ENCODE assay signal across 23 cellular contexts in the genomic region with DNA sequence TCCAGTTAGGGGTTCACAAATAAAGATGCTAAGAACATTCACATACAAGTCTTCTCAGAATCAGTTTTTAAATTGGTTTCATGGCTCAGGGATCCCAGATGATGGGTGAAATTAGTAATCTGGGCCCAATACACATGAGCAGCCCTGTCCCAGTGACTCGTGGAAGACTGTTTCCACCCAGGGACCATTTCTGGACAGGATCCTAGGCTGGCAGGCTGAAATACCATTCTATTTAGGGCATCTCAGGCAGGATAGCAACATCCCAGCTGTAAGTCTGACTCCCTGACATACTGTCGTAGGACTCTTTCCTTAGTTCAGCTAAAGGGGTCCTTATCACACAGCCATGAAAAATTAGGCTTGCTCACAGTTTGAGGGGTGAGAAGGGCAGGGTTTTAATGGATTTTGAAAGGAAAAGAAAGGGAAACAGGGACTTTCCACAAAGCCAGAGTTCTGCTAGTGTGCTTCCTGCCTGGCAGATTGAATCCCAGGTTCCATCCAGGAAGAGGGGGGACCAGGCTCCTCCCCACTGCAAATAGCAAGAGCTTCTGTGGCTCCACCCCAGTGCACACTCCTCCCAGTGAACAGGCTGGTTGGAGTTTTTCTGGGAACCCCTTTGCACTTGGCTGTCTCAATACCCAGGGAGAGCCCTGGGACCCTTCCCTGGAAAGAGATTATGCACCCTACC. TPM values are rescaled to one million over a fixed set of nuclear protein-coding genes. Genes with fewer than 3 reads are reported as not detected.
DNase-seq lines count a peak whose midpoint lies in the region; ATAC-seq and TF ChIP-seq lines count a peak whose summit lies in the region.
"Had no signal": no experiment of that assay in that cellular context is flagged by ENCODE, and none has a peak within 500 bp of the region (broad histone marks: within the 10 kb centered on the region; RNA-seq: fewer than 3 reads in every experiment).

No MANE protein-coding gene starts in this region.

- intact Hi-C loops in esophagus squamous epithelium (cut with DNase I), result no loop called here

- no peak overlapping the region for H3K9ac ChIP-seq in adipocyte (ENCODE audit: low read length)

- TF ChIP-seq POLR2A in gastroesophageal sphincter (IDR thresholded peaks at IDR 0.05) (no peak), esophagus squamous epithelium (IDR thresholded peaks at IDR 0.05) (no peak)

- POLR2A ChIA-PET in naive thymus-derived CD8-positive, alpha-beta T cell (lab: Charles Lee), result no interaction called here
- POLR2A ChIA-PET in activated CD4-positive, alpha-beta T cell treated with anti-CD3 and anti-CD28 coated beads, Interleukin-2, amount 10 ng/mL, durations not matched to agents 7 days and 5 days (lab: Charles Lee), result no interaction called here

- ATAC-seq in gastroesophageal sphincter, result peak; percentile 63
- no peak for ATAC-seq in naive thymus-derived CD8-positive, alpha-beta T cell
- ATAC-seq: esophagus mucosa, GM12878, Panc1 had no signal

- no peaks in the 10 kb centered on the region for H3K4me1 ChIP-seq in adipocyte (ENCODE audit: control insufficient read depth, insufficient read depth, low read length)
- peaks cover 0 to 16% (median 0%) of the 10 kb centered on the region in 3 donors for H3K4me1 ChIP-seq in gastroesophageal sphincter
- H3K4me1 ChIP-seq in muscle layer of duodenum (ENCODE audit: control insufficient read depth in 1 of 2, insufficient read depth in 2 of 2, low read length in 2 of 2), result peaks cover 0 to 4% of the 10 kb centered on the region in 2 donors
- peaks cover 0 to 13% (median 6%) of the 10 kb centered on the region in 3 donors for H3K4me1 ChIP-seq in esophagus squamous epithelium
- H3K4me1 ChIP-seq: uterus had no signal

- CTCF ChIA-PET in activated CD4-positive, alpha-beta T cell treated with anti-CD3 and anti-CD28 coated beads, Interleukin-2, amount 10 ng/mL, durations not matched to agents 7 days and 5 days (lab: Charles Lee), result no interaction called here

- no peaks in the 10 kb centered on the region for H3K4me1 Mint-ChIP-seq in naive thymus-derived CD8-positive, alpha-beta T cell
- H3K4me1 Mint-ChIP-seq in activated CD4-positive, alpha-beta T cell treated with anti-CD3 and anti-CD28 coated beads, Interleukin-2, amount 10 ng/mL, durations not matched to agents 7 days and 5 days, result no peaks in the 10 kb centered on the region
- H3K4me1 Mint-ChIP-seq: CD8-positive, alpha-beta memory T cell had no signal

- no peak overlapping the region for H3K4me3 Mint-ChIP-seq in naive thymus-derived CD8-positive, alpha-beta T cell
- no peak overlapping the region for H3K4me3 Mint-ChIP-seq in activated CD4-positive, alpha-beta T cell treated with anti-CD3 and anti-CD28 coated beads, Interleukin-2, amount 10 ng/mL, durations not matched to agents 7 days and 5 days
- H3K4me3 Mint-ChIP-seq: CD8-positive, alpha-beta memory T cell; dendritic cell treated with granulocyte-macrophage colony-stimulating factor and Interleukin-4, amounts not matched to agents 40 ng/mL and 50 ng/mL, for 4 days; H9; memory B cell had no signal

- peak overlapping the region; percentile 51 to 68 (median 68) for H3K27ac ChIP-seq in gastroesophageal sphincter
- H3K27ac ChIP-seq in muscle layer of duodenum (ENCODE audit: low read length), result peak overlapping the region; percentile 52
- H3K27ac ChIP-seq in esophagus squamous epithelium, result peak overlapping the region in 2 of 4 donors; percentile 27 to 30
- H3K27ac ChIP-seq: uterus had no signal

- H3K36me3 ChIP-seq in adipocyte (ENCODE audit: control insufficient read depth, insufficient read depth, low read length, severe bottlenecking) (no peaks in the 10 kb centered on the region), gastroesophageal sphincter (no peaks in the 10 kb centered on the region), muscle layer of duodenum (ENCODE audit: control insufficient read depth in 1 of 2, insufficient read depth in 2 of 2, low read length in 2 of 2) (no peaks in the 10 kb centered on the region), esophagus squamous epithelium (no peaks in the 10 kb centered on the region)
- H3K36me3 ChIP-seq: uterus had no signal

- H3K36me3 Mint-ChIP-seq in naive thymus-derived CD8-positive, alpha-beta T cell, result peaks cover 0 to 10% (median 0%) of the 10 kb centered on the region in 3 donors
- no peaks in the 10 kb centered on the region for H3K36me3 Mint-ChIP-seq in activated CD4-positive, alpha-beta T cell treated with anti-CD3 and anti-CD28 coated beads, Interleukin-2, amount 10 ng/mL, durations not matched to agents 7 days and 5 days (ENCODE audit: low read depth)
- H3K36me3 Mint-ChIP-seq: memory B cell had no signal

- H3K27me3 ChIP-seq in adipocyte (replicated peaks; ENCODE audit: control insufficient read depth, insufficient read depth, low read length) (peaks cover 43% of the 10 kb centered on the region), gastroesophageal sphincter (no peaks in the 10 kb centered on the region), muscle layer of duodenum (ENCODE audit: low read depth, low read length) (no peaks in the 10 kb centered on the region), esophagus squamous epithelium (no peaks in the 10 kb centered on the region)

- H3K9me3 ChIP-seq in adipocyte (ENCODE audit: control insufficient read depth, low read length) (no peaks in the 10 kb centered on the region), gastroesophageal sphincter (peaks cover 0 to 9% (median 0%) of the 10 kb centered on the region in 3 donors), muscle layer of duodenum (ENCODE audit: control insufficient read depth in 1 of 2, low read length in 2 of 2) (peaks cover 0 to 7% of the 10 kb centered on the region in 2 donors), esophagus squamous epithelium (peaks cover 0 to 6% (median 0%) of the 10 kb centered on the region in 3 donors)
- H3K9me3 ChIP-seq: uterus had no signal

- TF ChIP-seq CTCF in AG10803 (conservative IDR thresholded peaks at IDR 0.05; ENCODE audit: low read length) (no peak), gastroesophageal sphincter (IDR thresholded peaks at IDR 0.05) (no peak), esophagus squamous epithelium (IDR thresholded peaks at IDR 0.05) (no peak)

- H3K27me3 Mint-ChIP-seq in naive thymus-derived CD8-positive, alpha-beta T cell, result peaks cover 0 to 9% (median 7%) of the 10 kb centered on the region in 5 donors
- peaks cover 7% of the 10 kb centered on the region for H3K27me3 Mint-ChIP-seq in activated CD4-positive, alpha-beta T cell treated with anti-CD3 and anti-CD28 coated beads, Interleukin-2, amount 10 ng/mL, durations not matched to agents 7 days and 5 days

- no peak overlapping the region for H3K4me3 ChIP-seq in AG10803 (ENCODE audit: low read length)
- H3K4me3 ChIP-seq in adipocyte (ENCODE audit: low read length), result no peak overlapping the region
- H3K4me3 ChIP-seq in gastroesophageal sphincter, result no peak overlapping the region
- no peak overlapping the region for H3K4me3 ChIP-seq in muscle layer of duodenum (ENCODE audit: low read depth in 1 of 2, low read length in 2 of 2)
- H3K4me3 ChIP-seq in esophagus squamous epithelium, result no peak overlapping the region
- H3K4me3 ChIP-seq: GM12878, uterus had no signal

- no peak for TF ChIP-seq EP300 in gastroesophageal sphincter (IDR thresholded peaks at IDR 0.05)

- H3K27ac Mint-ChIP-seq in naive thymus-derived CD8-positive, alpha-beta T cell, result no peak overlapping the region
- no peak overlapping the region for H3K27ac Mint-ChIP-seq in activated CD4-positive, alpha-beta T cell treated with anti-CD3 and anti-CD28 coated beads, Interleukin-2, amount 10 ng/mL, durations not matched to agents 7 days and 5 days
- H3K27ac Mint-ChIP-seq: activated T-helper 2 cell treated with anti-CD3 and anti-CD28 coated beads, Interferon-gamma antibody, Interleukin-2, Interleukin-4, amounts not matched to agents 10 μg/mL and 5 μg/mL and 100 μg/mL, durations not matched to agents 14 hours and 24 hours and 36 hours; CD8-positive, alpha-beta memory T cell; dendritic cell treated with granulocyte-macrophage colony-stimulating factor and Interleukin-4, amounts not matched to agents 40 ng/mL and 50 ng/mL, for 4 days; H9; memory B cell had no signal

- DNase-seq in AG10803 (ENCODE audit: low read depth) (peak; percentile 3), adipocyte (ENCODE audit: low read depth) (peak; percentile 5), esophagus squamous epithelium (lab: John Stamatoyannopoulos, UW) (no peak)
- no peak for DNase-seq in naive thymus-derived CD8-positive, alpha-beta T cell
- no peak for DNase-seq in activated CD8-positive, alpha-beta memory T cell treated with anti-CD3 and anti-CD28 coated beads for 24 hours
- no peak for DNase-seq in activated CD4-positive, alpha-beta T cell treated with anti-CD3 and anti-CD28 coated beads, Interleukin-2, amount 10 ng/mL, durations not matched to agents 7 days and 5 days
- DNase-seq: ACHN; amygdala; CD8-positive, alpha-beta memory T cell; H9; NCI-H1092; NCI-H2107; occipital lobe; stimulated activated naive CD4-positive, alpha-beta T cell; uterus had no signal

- WGBS in gastroesophageal sphincter (ENCODE audit: low coverage in 1 of 2), 2 donors, result 17% methylated on average over 2 of the region's 2 CpGs; no CpG with 5 or more reads in 1 of the 2 donors
- 17 to 33% methylated on average over 1 to 2 of the region's 2 CpGs for WGBS in esophagus squamous epithelium, 2 donors

- peaks cover 0 to 17% (median 4%) of the 10 kb centered on the region in 9 donors for H3K9me3 Mint-ChIP-seq in naive thymus-derived CD8-positive, alpha-beta T cell
- H3K9me3 Mint-ChIP-seq in activated CD4-positive, alpha-beta T cell treated with anti-CD3 and anti-CD28 coated beads, Interleukin-2, amount 10 ng/mL, durations not matched to agents 7 days and 5 days, result no peaks in the 10 kb centered on the region
- H3K9me3 Mint-ChIP-seq: activated T-helper 2 cell treated with anti-CD3 and anti-CD28 coated beads, Interferon-gamma antibody, Interleukin-2, Interleukin-4, amounts not matched to agents 10 μg/mL and 5 μg/mL and 100 μg/mL, durations not matched to agents 14 hours and 24 hours and 36 hours; dendritic cell treated with granulocyte-macrophage colony-stimulating factor and Interleukin-4, amounts not matched to agents 40 ng/mL and 50 ng/mL, for 4 days; H9 had no signal

RNA-seq across cellular contexts. Expression of a gene that starts 41.3 kb away (rescaled TPM):
- total RNA-seq in gastroesophageal sphincter (not detected), esophagus squamous epithelium (not detected)
- total RNA-seq in naive thymus-derived CD8-positive, alpha-beta T cell, result not detected
- not detected for polyA plus RNA-seq in naive thymus-derived CD8-positive, alpha-beta T cell
- total RNA-seq in activated CD4-positive, alpha-beta T cell treated with anti-CD3 and anti-CD28 coated beads, Interleukin-2, amount 10 ng/mL, durations not matched to agents 7 days and 5 days, result not detected
- total RNA-seq: activated T-helper 2 cell treated with anti-CD3 and anti-CD28 coated beads, Interferon-gamma antibody, Interleukin-2, Interleukin-4, amounts not matched to agents 10 μg/mL and 5 μg/mL and 100 μg/mL, durations not matched to agents 14 hours and 24 hours and 36 hours; CD8-positive, alpha-beta memory T cell; esophagus mucosa; H9; occipital lobe; uterus had no signal
- polyA plus RNA-seq: CD8-positive, alpha-beta memory T cell had no signal

RNA-seq across cellular contexts. Expression of a gene that starts 50.8 kb away (rescaled TPM):
- total RNA-seq in gastroesophageal sphincter, result 1 to 10 TPM; 3.8 to 9.5 (median 5.9) TPM
- 100 to 1,000 TPM; 122 TPM for total RNA-seq in naive thymus-derived CD8-positive, alpha-beta T cell
- 10 to 100 TPM; 16.2 to 40.3 (median 28.8) TPM for polyA plus RNA-seq in naive thymus-derived CD8-positive, alpha-beta T cell
- total RNA-seq in esophagus squamous epithelium, result 10 to 100 TPM in 1 of 4 donors, 1 to 10 TPM in 3; 3.6 to 15.4 (median 8.6) TPM
- total RNA-seq in activated CD4-positive, alpha-beta T cell treated with anti-CD3 and anti-CD28 coated beads, Interleukin-2, amount 10 ng/mL, durations not matched to agents 7 days and 5 days, result 10 to 100 TPM; 19.9 to 21.3 TPM

Comparison
In these comparisons a context has a peak if more than half of its experiments do, and no peak if none do; other contexts are left out.
1. DNase-seq: peak in AG10803 (single experiment) and adipocyte (single experiment); none in naive thymus-derived CD8-positive, alpha-beta T cell (0 of 10), activated CD8-positive, alpha-beta memory T cell treated with anti-CD3 and anti-CD28 coated beads for 24 hours (single experiment), esophagus squamous epithelium (single experiment) and activated CD4-positive, alpha-beta T cell treated with anti-CD3 and anti-CD28 coated beads, Interleukin-2, amount 10 ng/mL, durations not matched to agents 7 days and 5 days (single experiment).
2. RNA of a gene that starts 50.8 kb away (total RNA-seq): 122 TPM in naive thymus-derived CD8-positive, alpha-beta T cell; 19.9 to 21.3 TPM in activated CD4-positive, alpha-beta T cell treated with anti-CD3 and anti-CD28 coated beads, Interleukin-2, amount 10 ng/mL, durations not matched to agents 7 days and 5 days, 3.6 to 15.4 TPM in esophagus squamous epithelium and 3.8 to 9.5 TPM in gastroesophageal sphincter; every median in the first group is over 4 times any median in the second.